Comparison of ENCODE assay signal across 8 cellular contexts in the genomic region with DNA sequence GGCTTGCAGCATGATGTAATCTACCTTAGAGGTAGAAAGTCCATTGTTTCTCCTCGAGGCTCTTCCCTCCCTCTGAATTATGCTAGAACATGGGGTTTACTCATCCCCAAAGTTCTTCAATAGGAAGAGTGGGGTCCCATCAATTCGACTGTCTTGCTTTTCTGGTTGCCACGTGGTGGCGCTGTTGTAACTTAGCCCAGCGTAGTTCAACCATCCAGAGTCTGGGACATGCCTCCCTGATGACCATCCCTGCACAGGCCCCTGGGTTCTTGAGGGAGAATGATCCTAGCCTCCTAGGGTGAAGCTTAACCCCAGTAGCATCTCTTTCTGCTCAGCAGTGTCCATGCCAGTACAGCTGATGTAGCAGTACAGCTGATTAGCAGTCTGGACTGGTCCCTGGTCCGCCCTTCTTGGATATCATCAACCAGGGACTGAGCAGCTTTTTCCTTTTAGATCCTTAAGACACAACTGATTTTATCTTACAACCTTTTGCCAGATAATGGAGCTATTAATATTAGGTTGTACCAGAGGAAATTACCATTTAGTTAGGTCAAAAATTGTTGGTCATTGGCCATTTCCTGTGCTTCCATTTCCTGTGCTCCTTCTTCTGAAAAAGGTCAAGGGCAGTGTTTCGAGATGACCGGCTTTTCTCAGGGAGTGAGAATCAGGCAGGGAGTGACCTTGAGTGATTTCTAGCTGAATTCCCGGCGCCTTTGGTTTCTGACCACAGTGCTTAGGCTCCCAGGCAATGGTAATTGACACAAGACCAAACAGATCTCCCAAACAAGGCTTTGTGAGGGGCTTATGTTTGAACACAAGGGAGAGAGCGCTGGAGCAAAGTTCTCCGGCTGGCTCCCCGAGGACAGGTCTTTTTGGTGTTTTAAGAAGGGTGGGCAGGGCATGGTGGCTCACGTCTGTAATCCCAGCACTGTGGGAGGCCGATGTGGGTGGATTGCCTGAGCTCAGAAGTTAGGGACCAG.
DNase-seq lines count a peak whose midpoint lies in the region; ATAC-seq and TF ChIP-seq lines count a peak whose summit lies in the region.

No MANE protein-coding gene starts in this region.

- H3K36me3 Mint-ChIP-seq in CD14-positive monocyte = no peaks in the 10 kb centered on the region
- no peaks in the 10 kb centered on the region for H3K36me3 Mint-ChIP-seq in activated CD8-positive, alpha-beta memory T cell treated with anti-CD3 and anti-CD28 coated beads, Interleukin-2, amount 10 ng/mL, durations not matched to agents 7 days and 5 days

- no peak overlapping the region for H3K4me3 Mint-ChIP-seq in CD14-positive monocyte
- no peak overlapping the region for H3K4me3 Mint-ChIP-seq in activated CD8-positive, alpha-beta memory T cell treated with anti-CD3 and anti-CD28 coated beads, Interleukin-2, amount 10 ng/mL, durations not matched to agents 7 days and 5 days

- no peak overlapping the region for H3K23ac ChIP-seq in mesendoderm (ENCODE audit: low read length)

- ATAC-seq in activated CD8-positive, alpha-beta memory T cell treated with anti-CD3 and anti-CD28 coated beads, Interleukin-2, amount 10 ng/mL, durations not matched to agents 7 days and 5 days = no peak

- H4K20me1 ChIP-seq in KMS-11 (ENCODE audit: insufficient read depth) = no peaks in the 10 kb centered on the region

- H4K5ac ChIP-seq in mesendoderm (ENCODE audit: low read length) = no peak overlapping the region

- CTCF ChIA-PET in activated CD8-positive, alpha-beta memory T cell treated with anti-CD3 and anti-CD28 coated beads, Interleukin-2, amount 10 ng/mL, durations not matched to agents 7 days and 5 days (lab: Charles Lee) = no interaction called here

- H3K27me3 Mint-ChIP-seq in CD14-positive monocyte (ENCODE audit: low read depth in 3 of 3) = peaks cover 0 to 5% (median 4%) of the 10 kb centered on the region in 3 donors
- no peaks in the 10 kb centered on the region for H3K27me3 Mint-ChIP-seq in activated CD8-positive, alpha-beta memory T cell treated with anti-CD3 and anti-CD28 coated beads, Interleukin-2, amount 10 ng/mL, durations not matched to agents 7 days and 5 days

- no peak overlapping the region for H2BK120ac ChIP-seq in mesendoderm (ENCODE audit: low read depth, low read length)

- H3K4me1 ChIP-seq in KMS-11 (ENCODE audit: low read depth, poor library complexity, severe bottlenecking) (no peaks in the 10 kb centered on the region), mesendoderm (ENCODE audit: control insufficient read depth, low read depth, low read length) (no peaks in the 10 kb centered on the region)

- H4K8ac ChIP-seq in mesendoderm (ENCODE audit: low read depth, low read length) = no peak overlapping the region

- intact Hi-C loops in CD14-positive monocyte (cut with micrococcal nuclease) = no loop called here

- no peaks in the 10 kb centered on the region for H3K79me1 ChIP-seq in mesendoderm (ENCODE audit: low read length)

- H3K36me3 ChIP-seq in KMS-11 (ENCODE audit: insufficient read depth) (no peaks in the 10 kb centered on the region), mesendoderm (ENCODE audit: control insufficient read depth, insufficient read depth, low read length) (no peaks in the 10 kb centered on the region)

- H3K56ac ChIP-seq in mesendoderm (ENCODE audit: low read length) = no peak overlapping the region

- no CpG with 5 or more reads among the region's 15 CpGs for WGBS in mesendoderm (ENCODE audit: extremely low coverage, insufficient coverage, low lambda C conversion rate)

- H3K27ac ChIP-seq in KMS-11 = no peak overlapping the region
- no peak overlapping the region for H3K27ac ChIP-seq in mesendoderm (ENCODE audit: low read depth, low read length)

- H3K4me3 ChIP-seq in KMS-11 (IDR thresholded peaks at IDR 0.05; ENCODE audit: insufficient read depth, low read depth, low read length) (no peak overlapping the region), cardiac fibroblast (replicated peaks in 1 of 2; ENCODE audit: low read depth in 2 of 2, low read length in 2 of 2) (no peak overlapping the region), mesendoderm (ENCODE audit: low read length) (no peak overlapping the region)

- no peaks in the 10 kb centered on the region for H3K27me3 ChIP-seq in KMS-11 (ENCODE audit: insufficient read depth, low read depth)
- H3K27me3 ChIP-seq in mesendoderm (ENCODE audit: insufficient read depth, low read length, poor library complexity) = no peaks in the 10 kb centered on the region

- no peak overlapping the region for H3K9ac ChIP-seq in KMS-11
- H3K9ac ChIP-seq in mesendoderm (ENCODE audit: low read length) = no peak overlapping the region

- no peak overlapping the region for H2BK15ac ChIP-seq in mesendoderm (replicated peaks; ENCODE audit: low read depth)

- H3K4me2 ChIP-seq in KMS-11 (no peak overlapping the region), mesendoderm (ENCODE audit: low read length) (no peak overlapping the region)

- TF ChIP-seq CTCF in CD14-positive monocyte (IDR thresholded peaks at IDR 0.05) (peak; percentile 24), KMS-11 (conservative IDR thresholded peaks at IDR 0.05; ENCODE audit: low read depth, low read length) (peak; percentile 46), cardiac fibroblast (IDR thresholded peaks at IDR 0.05; ENCODE audit: low read depth, low read length) (peak; percentile 80)

- H3K4me1 Mint-ChIP-seq in CD14-positive monocyte = no peaks in the 10 kb centered on the region
- no peaks in the 10 kb centered on the region for H3K4me1 Mint-ChIP-seq in activated CD8-positive, alpha-beta memory T cell treated with anti-CD3 and anti-CD28 coated beads, Interleukin-2, amount 10 ng/mL, durations not matched to agents 7 days and 5 days

- DNase-seq in CD14-positive monocyte (ENCODE audit: low spot score) = no peak
- peak; percentile 81 to 82 for DNase-seq in cardiac fibroblast (ENCODE audit: low read depth in 2 of 2)
- DNase-seq in mesendoderm = peak; percentile 79
- DNase-seq in medulla oblongata (ENCODE audit: extremely low spot score) = no peak
- no peak for DNase-seq in AML-193 (lab: John Stamatoyannopoulos, UW)
- no peak for DNase-seq in activated CD8-positive, alpha-beta memory T cell treated with anti-CD3 and anti-CD28 coated beads, Interleukin-2, amount 10 ng/mL, durations not matched to agents 7 days and 5 days
- DNase-seq in MV-4-11 (lab: John Stamatoyannopoulos, UW) = no peak

- H2AFZ ChIP-seq in KMS-11 (ENCODE audit: low read depth) = no peak overlapping the region

- H3K9me3 Mint-ChIP-seq in CD14-positive monocyte = peaks cover 0 to 21% (median 9%) of the 10 kb centered on the region in 7 donors
- no peaks in the 10 kb centered on the region for H3K9me3 Mint-ChIP-seq in activated CD8-positive, alpha-beta memory T cell treated with anti-CD3 and anti-CD28 coated beads, Interleukin-2, amount 10 ng/mL, durations not matched to agents 7 days and 5 days (ENCODE audit: low read depth)

- H3K18ac ChIP-seq in mesendoderm (ENCODE audit: low read length) = no peak overlapping the region

- H3K27ac Mint-ChIP-seq in CD14-positive monocyte = no peak overlapping the region
- H3K27ac Mint-ChIP-seq in activated CD8-positive, alpha-beta memory T cell treated with anti-CD3 and anti-CD28 coated beads, Interleukin-2, amount 10 ng/mL, durations not matched to agents 7 days and 5 days = no peak overlapping the region

- no peak overlapping the region for H2AK5ac ChIP-seq in mesendoderm (ENCODE audit: low read length)

- H2BK5ac ChIP-seq in mesendoderm (ENCODE audit: low read length) = no peak overlapping the region

- H3K4ac ChIP-seq in mesendoderm (ENCODE audit: low read depth, low read length) = no peak overlapping the region

- no peaks in the 10 kb centered on the region for H3K79me2 ChIP-seq in KMS-11 (ENCODE audit: insufficient read depth, low read depth)
- H3K79me2 ChIP-seq in mesendoderm (ENCODE audit: control insufficient read depth, insufficient read depth, low read length) = no peaks in the 10 kb centered on the region

Comparison
In these comparisons a context has a peak if more than half of its experiments do, and no peak if none do; other contexts are left out.
1. DNase-seq: peak in cardiac fibroblast (2 of 2) and mesendoderm (single experiment); none in CD14-positive monocyte (single experiment), medulla oblongata (single experiment), AML-193 (0 of 2), activated CD8-positive, alpha-beta memory T cell treated with anti-CD3 and anti-CD28 coated beads, Interleukin-2, amount 10 ng/mL, durations not matched to agents 7 days and 5 days (single experiment) and MV-4-11 (single experiment).
2. CTCF ChIP-seq: peak in every context shown above with its lines; median percentile 80 in cardiac fibroblast; 46 in KMS-11; 24 in CD14-positive monocyte.